ENCODE assay signal across 2 cellular contexts in the genomic region with DNA sequence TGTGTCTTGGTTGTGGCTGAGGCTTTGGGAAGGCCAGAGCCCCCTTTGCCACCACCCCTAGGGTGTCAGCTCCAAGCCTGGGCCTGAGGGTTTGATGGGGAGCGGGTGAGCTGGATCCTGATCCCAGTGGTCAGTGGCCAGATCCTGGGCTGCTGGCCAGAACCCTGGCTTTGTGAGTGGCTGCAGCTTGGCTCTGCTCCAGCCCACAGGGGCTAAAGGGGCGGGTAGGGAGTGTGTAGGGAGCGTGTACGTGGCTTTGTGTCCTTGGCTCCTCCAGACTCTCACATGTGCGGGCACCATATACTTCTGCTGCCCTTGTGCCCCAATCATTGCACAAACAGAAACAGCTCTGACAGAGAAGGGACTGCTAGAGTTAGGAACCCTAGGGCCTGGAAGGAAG.
TF ChIP-seq lines count a peak whose summit lies in the region.

No MANE protein-coding gene starts in this region.

TF ChIP-seq in K562, 482 proteins besides CTCF, POLR2A, EP300 and RAD21:
- peak; percentile 56 for TF ChIP-seq NFIC (IDR thresholded peaks at IDR 0.05)
- TF ChIP-seq CCNT2 (IDR thresholded peaks at IDR 0.05; ENCODE audit: borderline replicate concordance, extremely low read depth, insufficient read length, low read depth, low read length), result no peak
TF ChIP-seq in K562: peak in this region for 1.

TF ChIP-seq in liver, 16 proteins besides CTCF, POLR2A, EP300 and RAD21:
- TF ChIP-seq EGR1 (IDR thresholded peaks at IDR 0.05; ENCODE audit: low read depth in 2 of 2), result no peak
- TF ChIP-seq GABPA (IDR thresholded peaks at IDR 0.05 in 1 of 2, conservative IDR thresholded peaks at IDR 0.05 in 1 of 2), result no peak
- peak in 1 of 2 donors; percentile 20 for TF ChIP-seq HNF4A (conservative IDR thresholded peaks at IDR 0.05)
- TF ChIP-seq, protein P1, sequence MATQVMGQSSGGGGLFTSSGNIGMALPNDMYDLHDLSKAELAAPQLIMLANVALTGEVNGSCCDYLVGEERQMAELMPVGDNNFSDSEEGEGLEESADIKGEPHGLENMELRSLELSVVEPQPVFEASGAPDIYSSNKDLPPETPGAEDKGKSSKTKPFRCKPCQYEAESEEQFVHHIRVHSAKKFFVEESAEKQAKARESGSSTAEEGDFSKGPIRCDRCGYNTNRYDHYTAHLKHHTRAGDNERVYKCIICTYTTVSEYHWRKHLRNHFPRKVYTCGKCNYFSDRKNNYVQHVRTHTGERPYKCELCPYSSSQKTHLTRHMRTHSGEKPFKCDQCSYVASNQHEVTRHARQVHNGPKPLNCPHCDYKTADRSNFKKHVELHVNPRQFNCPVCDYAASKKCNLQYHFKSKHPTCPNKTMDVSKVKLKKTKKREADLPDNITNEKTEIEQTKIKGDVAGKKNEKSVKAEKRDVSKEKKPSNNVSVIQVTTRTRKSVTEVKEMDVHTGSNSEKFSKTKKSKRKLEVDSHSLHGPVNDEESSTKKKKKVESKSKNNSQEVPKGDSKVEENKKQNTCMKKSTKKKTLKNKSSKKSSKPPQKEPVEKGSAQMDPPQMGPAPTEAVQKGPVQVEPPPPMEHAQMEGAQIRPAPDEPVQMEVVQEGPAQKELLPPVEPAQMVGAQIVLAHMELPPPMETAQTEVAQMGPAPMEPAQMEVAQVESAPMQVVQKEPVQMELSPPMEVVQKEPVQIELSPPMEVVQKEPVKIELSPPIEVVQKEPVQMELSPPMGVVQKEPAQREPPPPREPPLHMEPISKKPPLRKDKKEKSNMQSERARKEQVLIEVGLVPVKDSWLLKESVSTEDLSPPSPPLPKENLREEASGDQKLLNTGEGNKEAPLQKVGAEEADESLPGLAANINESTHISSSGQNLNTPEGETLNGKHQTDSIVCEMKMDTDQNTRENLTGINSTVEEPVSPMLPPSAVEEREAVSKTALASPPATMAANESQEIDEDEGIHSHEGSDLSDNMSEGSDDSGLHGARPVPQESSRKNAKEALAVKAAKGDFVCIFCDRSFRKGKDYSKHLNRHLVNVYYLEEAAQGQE (IDR thresholded peaks at IDR 0.05), result no peak
- TF ChIP-seq FOXA1 (IDR thresholded peaks at IDR 0.05), result no peak
- no peak for TF ChIP-seq SP1 (IDR thresholded peaks at IDR 0.05)
- TF ChIP-seq YY1 (IDR thresholded peaks at IDR 0.05), result no peak
- peak in 1 of 2 donors; percentile 14 for TF ChIP-seq RXRA (IDR thresholded peaks at IDR 0.05)
